1 cellular context compared by ENCODE assay signal in genomic region chr17:78127888-78128615, GRCh38.
TF ChIP-seq lines count a peak whose summit lies in the region.

No MANE protein-coding gene starts in this region.

TF ChIP-seq in HepG2, 621 proteins besides CTCF, POLR2A, EP300 and RAD21 (continued from another document and continues in another):
- TF ChIP-seq REST (IDR thresholded peaks at IDR 0.05; ENCODE audit: borderline replicate concordance in 1 of 2, low read depth in 1 of 2, low read length in 2 of 2) (0 out of 4 replicates have a peak, but pooled peaks of 1 of the 2 experiments have one; percentile 23), SAP130 (CRISPR knock-in tag; IDR thresholded peaks at IDR 0.05; ENCODE audit: low read depth) (peak; percentile 81), HNF1A (IDR thresholded peaks at IDR 0.05; ENCODE audit: low read depth) (no peak), HNF1A (CRISPR knock-in tag; IDR thresholded peaks at IDR 0.05; ENCODE audit: borderline replicate concordance) (no peak), ZBTB46 (CRISPR knock-in tag; IDR thresholded peaks at IDR 0.05; ENCODE audit: borderline replicate concordance) (no peak), NAIF1 (CRISPR knock-in tag; IDR thresholded peaks at IDR 0.05; ENCODE audit: borderline replicate concordance) (no peak), ZNF816 (CRISPR knock-in tag; IDR thresholded peaks at IDR 0.05; ENCODE audit: borderline replicate concordance) (0 out of 2 replicates have a peak, but pooled peaks have one; percentile 47), PRDM10 (CRISPR knock-in tag; IDR thresholded peaks at IDR 0.05; ENCODE audit: low read depth) (0 out of 2 replicates have a peak, but pooled peaks have one; percentile 4), ZBTB1 (CRISPR knock-in tag; IDR thresholded peaks at IDR 0.05; ENCODE audit: borderline replicate concordance) (no peak), ARNT2 (CRISPR knock-in tag; IDR thresholded peaks at IDR 0.05; ENCODE audit: low read depth) (0 out of 2 replicates have a peak, but pooled peaks have one; percentile 79), ZNF766 (CRISPR knock-in tag; IDR thresholded peaks at IDR 0.05; ENCODE audit: borderline replicate concordance) (no peak), DRAP1 (CRISPR knock-in tag; IDR thresholded peaks at IDR 0.05) (0 out of 2 replicates have a peak, but pooled peaks have one; percentile 8), ZNF333 (CRISPR knock-in tag; IDR thresholded peaks at IDR 0.05; ENCODE audit: borderline replicate concordance) (peak; percentile 2; the same call in 1 of the 2 replicates), IRF9 (CRISPR knock-in tag; IDR thresholded peaks at IDR 0.05; ENCODE audit: borderline replicate concordance) (peak; percentile 6; the same call in 1 of the 2 replicates), ZNF7 (CRISPR knock-in tag; IDR thresholded peaks at IDR 0.05) (no peak), ZBTB8A (CRISPR knock-in tag; IDR thresholded peaks at IDR 0.05; ENCODE audit: borderline replicate concordance, low read depth) (no peak), KAT8 (CRISPR knock-in tag; IDR thresholded peaks at IDR 0.05) (peak; percentile 2; the same call in 1 of the 2 replicates), SRSF1 (optimal IDR thresholded peaks at IDR 0.05; ENCODE audit: low read depth, low read length) (peak; percentile 53), CREM (IDR thresholded peaks at IDR 0.05) (no peak), CREM (CRISPR knock-in tag; IDR thresholded peaks at IDR 0.05) (no peak), ZBTB25 (CRISPR knock-in tag; IDR thresholded peaks at IDR 0.05) (no peak), GABPB1 (CRISPR knock-in tag; IDR thresholded peaks at IDR 0.05) (0 out of 2 replicates have a peak, but pooled peaks have one; percentile 47), ZGPAT (CRISPR knock-in tag; IDR thresholded peaks at IDR 0.05) (peak; percentile 70), SIN3B (IDR thresholded peaks at IDR 0.05; ENCODE audit: low read length) (no peak), GFI1 (CRISPR knock-in tag; IDR thresholded peaks at IDR 0.05; ENCODE audit: borderline replicate concordance) (0 out of 2 replicates have a peak, but pooled peaks have one; percentile 7), BCL3 (CRISPR knock-in tag; IDR thresholded peaks at IDR 0.05) (peak; percentile 55), ZNF552 (CRISPR knock-in tag; IDR thresholded peaks at IDR 0.05; ENCODE audit: borderline replicate concordance) (no peak; the same call in 1 of the 2 replicates), ZNF441 (CRISPR knock-in tag; IDR thresholded peaks at IDR 0.05; ENCODE audit: borderline replicate concordance) (0 out of 2 replicates have a peak, but pooled peaks have one; percentile 18), TP53 (CRISPR knock-in tag; conservative IDR thresholded peaks at IDR 0.05) (0 out of 2 replicates have a peak, but pooled peaks have one; percentile 20), ZNF160 (CRISPR knock-in tag; IDR thresholded peaks at IDR 0.05) (peak; percentile 47), HMGXB4 (CRISPR knock-in tag; IDR thresholded peaks at IDR 0.05; ENCODE audit: borderline replicate concordance in 1 of 2, low read depth in 1 of 2) (peak; percentile 19 to 56; a peak in 3 of 4 replicates), NCOA1 (CRISPR knock-in tag; IDR thresholded peaks at IDR 0.05) (peak; percentile 62; the same call in 1 of the 2 replicates), CBX1 (IDR thresholded peaks at IDR 0.05; ENCODE audit: low read depth) (peak; percentile 51)
